ENCODE assay signal across 8 cellular contexts in the genomic region with DNA sequence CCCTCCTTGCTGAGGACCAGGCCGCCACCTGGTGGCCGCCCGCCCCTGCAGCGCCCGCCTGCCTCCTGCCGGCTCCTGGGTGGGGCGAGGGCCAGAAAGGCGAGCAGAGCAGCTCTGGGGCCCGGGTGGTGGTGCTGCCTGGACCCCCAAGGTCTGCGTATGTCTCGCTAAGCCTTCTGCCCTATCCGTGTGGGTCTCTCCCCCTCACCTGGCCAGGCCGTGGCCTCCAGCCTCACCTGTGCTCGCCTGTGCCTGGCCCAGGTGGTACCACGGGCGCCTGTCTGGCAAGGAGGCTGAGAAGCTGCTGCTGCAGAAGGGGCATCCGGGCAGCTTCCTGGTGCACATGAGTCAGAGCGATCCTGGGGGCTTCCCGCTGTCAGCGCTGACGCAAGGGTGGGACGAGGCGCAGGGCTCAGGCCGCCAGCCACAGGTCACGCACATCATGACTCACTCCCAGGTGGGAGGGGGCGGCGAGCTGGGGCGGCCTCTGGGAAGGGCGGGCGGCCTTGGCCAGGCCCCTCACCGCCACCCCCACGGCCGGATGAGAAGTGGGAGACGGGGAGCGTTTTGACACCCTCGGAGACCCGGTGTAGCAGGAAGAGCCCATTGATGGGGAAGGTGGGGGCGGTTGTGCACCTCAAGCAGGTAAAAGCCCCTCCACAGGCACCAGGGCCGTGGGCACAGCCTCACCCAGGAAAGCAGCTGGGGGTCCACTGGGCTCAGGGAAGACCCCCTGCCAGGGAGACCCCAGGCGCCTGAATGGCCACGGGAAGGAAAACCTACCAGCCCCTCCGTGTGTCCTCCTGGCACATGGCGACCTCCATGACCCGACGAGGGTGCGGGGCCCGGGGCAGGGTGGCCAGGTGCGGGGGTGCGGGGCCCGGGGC. TPM values are rescaled to one million over a fixed set of nuclear protein-coding genes. Genes with fewer than 3 reads are reported as not detected.
DNase-seq lines count a peak whose midpoint lies in the region; ATAC-seq and TF ChIP-seq lines count a peak whose summit lies in the region.

No MANE protein-coding gene starts in this region.

- no peaks in the 10 kb centered on the region for H3K36me3 ChIP-seq in stomach

- WGBS in stomach, 5 donors = 0 to 8% (median 5%) methylated on average over 21 to 50 of the region's 50 CpGs

- H3K4me3 Mint-ChIP-seq in endothelial cell (ENCODE audit: unreplicated experiment) = no peak overlapping the region
- H3K4me3 Mint-ChIP-seq in nephron = no peak overlapping the region

- peak; percentile 46 for ATAC-seq in HG02885 (IDR thresholded peaks at IDR 0.05; ENCODE audit: poor library complexity, unreplicated experiment)

- H3K4me1 ChIP-seq in stomach = peaks cover 41 to 65% (median 63%) of the 10 kb centered on the region in 4 donors

- peak overlapping the region; percentile 62 for H3K27ac ChIP-seq in 22Rv1
- peak overlapping the region in 1 of 5 donors; percentile 8 for H3K27ac ChIP-seq in stomach

- intact Hi-C loops in stomach (cut with DNase I; ENCODE audit: low total_unique reads) = loop anchor here (5.0 kb wide), 1 partner anchor 82 kb away; a partner anchor contains a TSS

- TF ChIP-seq EP300 in stomach (IDR thresholded peaks at IDR 0.05) = no peak

- DNase-seq in NCI-H774 (lab: John Stamatoyannopoulos, UW) (peak; percentile 1), endothelial cell (ENCODE audit: low spot score) (peak; percentile 80), stomach (peak; percentile 77)
- DNase-seq in activated CD8-positive, alpha-beta memory T cell treated with anti-CD3 and anti-CD28 coated beads for 4 hours (ENCODE audit: low read depth in 2 of 2) = peak; percentile 81 to 90

- TF ChIP-seq CTCF in 22Rv1 (IDR thresholded peaks at IDR 0.05) (peak; percentile 98), endothelial cell (IDR thresholded peaks at IDR 0.05; ENCODE audit: unreplicated experiment) (peak; percentile 70), nephron (IDR thresholded peaks at IDR 0.05; ENCODE audit: unreplicated experiment in 3 of 3) (peak; percentile 81 to 94 (median 89)), stomach (IDR thresholded peaks at IDR 0.05) (peak in 5 of 7 experiments; percentile 87 to 94 (median 90))

- H3K9me3 Mint-ChIP-seq in endothelial cell (ENCODE audit: unreplicated experiment) (no peaks in the 10 kb centered on the region), nephron (no peaks in the 10 kb centered on the region)

- peak overlapping the region in 2 of 4 donors; percentile 5 to 29 for H3K4me3 ChIP-seq in stomach

- H3K4me1 Mint-ChIP-seq in endothelial cell (ENCODE audit: unreplicated experiment) (no peaks in the 10 kb centered on the region), nephron (peaks cover 6% of the 10 kb centered on the region)

- no peaks in the 10 kb centered on the region for H3K9me3 ChIP-seq in stomach

- H3K27ac Mint-ChIP-seq in endothelial cell (ENCODE audit: unreplicated experiment) (no peak overlapping the region), nephron (no peak overlapping the region)

- TF ChIP-seq POLR2A in GM15510 (IDR thresholded peaks at IDR 0.05; ENCODE audit: borderline replicate concordance, extremely low read depth, insufficient read length) (peak; percentile 58), stomach (IDR thresholded peaks at IDR 0.05) (no peak)

- H3K36me3 Mint-ChIP-seq in endothelial cell (ENCODE audit: low read depth, unreplicated experiment) = no peaks in the 10 kb centered on the region
- H3K36me3 Mint-ChIP-seq in nephron (ENCODE audit: low read depth) = no peaks in the 10 kb centered on the region

- H3K27me3 ChIP-seq in stomach = peaks cover 8 to 89% (median 70%) of the 10 kb centered on the region in 3 donors

- peaks cover 7% of the 10 kb centered on the region for H3K27me3 Mint-ChIP-seq in endothelial cell (ENCODE audit: unreplicated experiment)
- H3K27me3 Mint-ChIP-seq in nephron (ENCODE audit: low read depth) = peaks cover 65% of the 10 kb centered on the region

RNA-seq across cellular contexts. Expression of a gene that starts 9.9 kb away (rescaled TPM):
- total RNA-seq in endothelial cell (ENCODE audit: unreplicated experiment) = not detected
- total RNA-seq in stomach = 1 to 10 TPM in 2 of 5 donors, not detected in 3; 1.4 to 5.9 TPM
- 1 to 10 TPM; 3.2 to 8.1 (median 3.4) TPM for polyA plus RNA-seq in stomach

RNA-seq across cellular contexts. Expression of a gene that starts 44.3 kb away (rescaled TPM):
- total RNA-seq in endothelial cell (ENCODE audit: unreplicated experiment) (374 TPM), stomach (100 to 1,000 TPM in 2 of 5 donors, 10 to 100 TPM in 3; 38.0 to 459 (median 77.8) TPM)
- 10 to 100 TPM in 2 of 3 donors, 1 to 10 TPM in 1; 3.5 to 33.7 (median 31.9) TPM for polyA plus RNA-seq in stomach

RNA-seq across cellular contexts. Expression of a gene that starts 50.9 kb away (rescaled TPM):
- total RNA-seq in endothelial cell (ENCODE audit: unreplicated experiment) (33.3 TPM), stomach (10 to 100 TPM; 16.3 to 84.6 (median 19.3) TPM)
- 100 to 1,000 TPM in 1 of 3 donors, 10 to 100 TPM in 2; 78.1 to 105 (median 97.1) TPM for polyA plus RNA-seq in stomach

RNA-seq across cellular contexts. Expression of a gene that starts 51.7 kb away (rescaled TPM):
- total RNA-seq in endothelial cell (ENCODE audit: unreplicated experiment) = 16.6 TPM
- total RNA-seq in stomach = 10 to 100 TPM; 15.8 to 67.0 (median 33.8) TPM
- polyA plus RNA-seq in stomach = 10 to 100 TPM; 10.2 to 17.1 (median 12.8) TPM

Comparison
In these comparisons a context has a peak if more than half of its experiments do, and no peak if none do; other contexts are left out.
1. DNase-seq: peak in every context shown above with its lines; median percentile 86 in activated CD8-positive, alpha-beta memory T cell treated with anti-CD3 and anti-CD28 coated beads for 4 hours; 80 in endothelial cell; 77 in stomach; 1 in NCI-H774.